8 cellular contexts compared by ENCODE assay signal in genomic region chr5:158819840-158820620, GRCh38.
A peak's percentile ranks its signal among the peaks of the same experiment; 100 is the strongest.
DNase-seq lines count a peak whose midpoint lies in the region; ATAC-seq and TF ChIP-seq lines count a peak whose summit lies in the region.

No MANE protein-coding gene starts in this region.

- H3K27me3 ChIP-seq in BLaER1 treated with 17β-estradiol and CSF1 and Interleukin-3, amounts not matched to agents 10 nM and 100 nM, result no peaks in the 10 kb centered on the region
- H3K27me3 ChIP-seq in brain microvascular endothelial cell (replicated peaks) (no peaks in the 10 kb centered on the region), WERI-Rb-1 (ENCODE audit: insufficient read depth, low read depth, severe bottlenecking) (no peaks in the 10 kb centered on the region), psoas muscle (ENCODE audit: insufficient read depth in 3 of 3, low read length in 2 of 3) (no peaks in the 10 kb centered on the region)
- no peaks in the 10 kb centered on the region for H3K27me3 ChIP-seq in CD4-positive, alpha-beta memory T cell (ENCODE audit: insufficient read depth, low read length)

- in situ Hi-C loops in brain microvascular endothelial cell (cut with HindIII; ENCODE audit: low pct_ligation_motif_present, low sequenced_read_pairs), result no loop called here
- in situ Hi-C loops in G401 (cut with HindIII; ENCODE audit: low sequenced_read_pairs), result no loop called here

- intact Hi-C loops in psoas muscle (cut with DNase I), result no loop called here
- intact Hi-C loops in CD4-positive, alpha-beta memory T cell (cut with micrococcal nuclease), result no loop called here

- H3K4me1 ChIP-seq in BLaER1 treated with 17β-estradiol and CSF1 and Interleukin-3, amounts not matched to agents 10 nM and 100 nM, result peaks cover 66 to 100% (median 99%) of the 10 kb centered on the region in 10 experiments
- H3K4me1 ChIP-seq in psoas muscle, result no peaks in the 10 kb centered on the region
- no peaks in the 10 kb centered on the region for H3K4me1 ChIP-seq in CD4-positive, alpha-beta memory T cell (ENCODE audit: insufficient read depth, low read length)

- peaks cover 7 to 14% (median 11%) of the 10 kb centered on the region in 4 donors for H3K4me1 Mint-ChIP-seq in CD4-positive, alpha-beta memory T cell

- H3K4me2 ChIP-seq in BLaER1 treated with 17β-estradiol and CSF1 and Interleukin-3, amounts not matched to agents 10 nM and 100 nM, result peak overlapping the region; percentile 71 to 89 (median 80)

- peaks cover 0 to 10% of the 10 kb centered on the region in 2 donors for H3K36me3 Mint-ChIP-seq in CD4-positive, alpha-beta memory T cell

- peaks cover 0 to 68% (median 0%) of the 10 kb centered on the region in 11 experiments; a peak in 4 of 22 replicates for H4K20me1 ChIP-seq in BLaER1 treated with 17β-estradiol and CSF1 and Interleukin-3, amounts not matched to agents 10 nM and 100 nM

- H3K9me3 Mint-ChIP-seq in CD4-positive, alpha-beta memory T cell, result peaks cover 2 to 16% (median 10%) of the 10 kb centered on the region in 8 donors

- CTCF ChIA-PET in CD4-positive, alpha-beta memory T cell (lab: Charles Lee; ENCODE audit: partially characterized antibody), result interaction anchor here (0.6 kb wide), 1 partner anchor 361 kb away, joined by 3 read pairs; no protein-coding TSS in a partner anchor

- DNase-seq in brain microvascular endothelial cell, result peak; percentile 77
- DNase-seq in WERI-Rb-1, result no peak
- DNase-seq in psoas muscle, result no peak
- DNase-seq in CD4-positive, alpha-beta memory T cell, result no peak
- no peak for DNase-seq in G401 (ENCODE audit: low spot score)

- peak overlapping the region in 9 of 11 experiments; percentile 37 to 68 (median 50); a peak in 18 of 22 replicates for H3K9ac ChIP-seq in BLaER1 treated with 17β-estradiol and CSF1 and Interleukin-3, amounts not matched to agents 10 nM and 100 nM

- no peak for TF ChIP-seq CTCF in brain microvascular endothelial cell (IDR thresholded peaks at IDR 0.05; ENCODE audit: low read depth, low read length, missing control alignments)
- no peak for TF ChIP-seq CTCF in WERI-Rb-1 (IDR thresholded peaks at IDR 0.05; ENCODE audit: low read depth, low read length)
- no peak for TF ChIP-seq CTCF in psoas muscle (IDR thresholded peaks at IDR 0.05)

- peaks cover 22 to 99% (median 74%) of the 10 kb centered on the region in 11 experiments; a peak in 21 of 22 replicates for H3K36me3 ChIP-seq in BLaER1 treated with 17β-estradiol and CSF1 and Interleukin-3, amounts not matched to agents 10 nM and 100 nM
- no peaks in the 10 kb centered on the region for H3K36me3 ChIP-seq in brain microvascular endothelial cell (replicated peaks)
- no peaks in the 10 kb centered on the region for H3K36me3 ChIP-seq in WERI-Rb-1
- no peaks in the 10 kb centered on the region for H3K36me3 ChIP-seq in psoas muscle (ENCODE audit: insufficient read depth in 1 of 2, low read depth in 1 of 2)
- no peaks in the 10 kb centered on the region for H3K36me3 ChIP-seq in CD4-positive, alpha-beta memory T cell (ENCODE audit: insufficient read depth, low read length)

- peaks cover 3 to 12% of the 10 kb centered on the region in 2 donors for H3K27me3 Mint-ChIP-seq in CD4-positive, alpha-beta memory T cell

- no peak overlapping the region for H3K27ac Mint-ChIP-seq in CD4-positive, alpha-beta memory T cell

- H3K4me3 ChIP-seq in BLaER1 treated with 17β-estradiol and CSF1 and Interleukin-3, amounts not matched to agents 10 nM and 100 nM, result peak overlapping the region in 2 of 10 experiments; percentile 5 to 7; a peak in 1 of 20 replicates
- H3K4me3 ChIP-seq in brain microvascular endothelial cell (ENCODE audit: low read depth, low read length) (no peak overlapping the region), WERI-Rb-1 (ENCODE audit: low read depth, low read length) (no peak overlapping the region), psoas muscle (no peak overlapping the region)
- no peak overlapping the region for H3K4me3 ChIP-seq in CD4-positive, alpha-beta memory T cell (ENCODE audit: low read length in 2 of 2)

- ATAC-seq in GM19397 (IDR thresholded peaks at IDR 0.05; ENCODE audit: unreplicated experiment) (peak; percentile 61), HG03432 (IDR thresholded peaks at IDR 0.05; ENCODE audit: unreplicated experiment) (peak; percentile 81), psoas muscle (no peak)

- no peak overlapping the region for H3K4me3 Mint-ChIP-seq in CD4-positive, alpha-beta memory T cell

- peak overlapping the region in 10 of 11 experiments; percentile 49 to 89 (median 76); a peak in 20 of 22 replicates for H3K27ac ChIP-seq in BLaER1 treated with 17β-estradiol and CSF1 and Interleukin-3, amounts not matched to agents 10 nM and 100 nM
- peak overlapping the region; percentile 26 for H3K27ac ChIP-seq in brain microvascular endothelial cell
- H3K27ac ChIP-seq in WERI-Rb-1, result no peak overlapping the region
- no peak overlapping the region for H3K27ac ChIP-seq in psoas muscle
- H3K27ac ChIP-seq in CD4-positive, alpha-beta memory T cell (ENCODE audit: low read depth, low read length), result no peak overlapping the region

- peaks cover 0 to 13% (median 6%) of the 10 kb centered on the region in 11 experiments; a peak in 12 of 22 replicates for H3K9me3 ChIP-seq in BLaER1 treated with 17β-estradiol and CSF1 and Interleukin-3, amounts not matched to agents 10 nM and 100 nM (replicated peaks in 1 of 11)
- H3K9me3 ChIP-seq in WERI-Rb-1 (ENCODE audit: severe bottlenecking), result peaks cover 5% of the 10 kb centered on the region
- no peaks in the 10 kb centered on the region for H3K9me3 ChIP-seq in psoas muscle
- H3K9me3 ChIP-seq in CD4-positive, alpha-beta memory T cell (ENCODE audit: control insufficient read depth in 1 of 2, low read length in 2 of 2), result no peaks in the 10 kb centered on the region

- WGBS in psoas muscle, 3 donors, result 80 to 82% (median 81%) methylated on average over 10 of the region's 10 CpGs

- POLR2A ChIA-PET in CD4-positive, alpha-beta memory T cell (lab: Charles Lee; ENCODE audit: partially characterized antibody), result no interaction called here

Comparison
In these comparisons a context has a peak if more than half of its experiments do, and no peak if none do; other contexts are left out.
1. H3K27ac ChIP-seq: peak in BLaER1 treated with 17β-estradiol and CSF1 and Interleukin-3, amounts not matched to agents 10 nM and 100 nM (10 of 11) and brain microvascular endothelial cell (single experiment); none in WERI-Rb-1 (single experiment), psoas muscle (single experiment) and CD4-positive, alpha-beta memory T cell (single experiment).
2. ATAC-seq: peak in GM19397 (single experiment) and HG03432 (single experiment); none in psoas muscle (0 of 4).